Comparison of ENCODE assay signal across 12 cellular contexts in genomic region chr5:88879724-88880123, GRCh38. TPM values are rescaled to one million over a fixed set of nuclear protein-coding genes. Genes with fewer than 3 reads are reported as not detected.
DNase-seq lines count a peak whose midpoint lies in the region; TF ChIP-seq lines count a peak whose summit lies in the region.
"Had no signal": no experiment of that assay in that cellular context is flagged by ENCODE, and none has a peak within 500 bp of the region (broad histone marks: within the 10 kb centered on the region; RNA-seq: fewer than 3 reads in every experiment).

No MANE protein-coding gene starts in this region.

- H3K36me3 Mint-ChIP-seq in brain (no peaks in the 10 kb centered on the region), mesothelial cell of epicardium (no peaks in the 10 kb centered on the region)

- in situ Hi-C loops in mammary epithelial cell (cut with MboI; ENCODE audit: low sequenced_read_pairs in 2 of 2) (no loop called here), transverse colon (cut with MboI; ENCODE audit: low pct_ligation_motif_present in 1 of 4, low pct_unique_long_range_greater_than_20kb in 1 of 4, low sequenced_read_pairs in 3 of 4) (loop anchor here in 2 of 4 donors (10.0 to 25.0 kb wide), 2 partner anchors 142 to 145 kb away; no protein-coding TSS in a partner anchor)

- H3K4me3 ChIP-seq in breast epithelium (peak overlapping the region; percentile 65 to 84 (median 68)), mammary epithelial cell (replicated peaks in 1 of 3; ENCODE audit: insufficient read depth in 1 of 3, low read depth in 2 of 3, low read length in 3 of 3) (no peak overlapping the region), mononuclear cell (ENCODE audit: low read length) (peak overlapping the region; percentile 77), transverse colon (peak overlapping the region in 2 of 4 donors; percentile 7 to 70)

- TF ChIP-seq POLR2A in breast epithelium (IDR thresholded peaks at IDR 0.05) (no peak), transverse colon (IDR thresholded peaks at IDR 0.05) (no peak)

- H3K4me1 Mint-ChIP-seq in brain: peaks cover 66% of the 10 kb centered on the region
- peaks cover 22% of the 10 kb centered on the region for H3K4me1 Mint-ChIP-seq in mesothelial cell of epicardium

- H3K9me3 Mint-ChIP-seq in brain (no peaks in the 10 kb centered on the region), mesothelial cell of epicardium (no peaks in the 10 kb centered on the region)
- H3K9me3 Mint-ChIP-seq: activated T-cell treated with anti-CD3 and anti-CD28 coated beads, Interleukin-2, amount 50 U/mL, for 24 hours had no signal

- H4K20me1 ChIP-seq in mammary epithelial cell (ENCODE audit: insufficient read depth, low read length): no peaks in the 10 kb centered on the region

- WGBS in mammary epithelial cell (ENCODE audit: low coverage, missing lambda C conversion rate): 78% methylated on average over 5 of the region's 5 CpGs
- WGBS in transverse colon (ENCODE audit: low coverage in 1 of 2), 2 donors: 30 to 33% methylated on average over 4 to 5 of the region's 5 CpGs

- no peak overlapping the region for H3K9ac ChIP-seq in mammary epithelial cell (ENCODE audit: insufficient read depth, low read length)

- DNase-seq in breast epithelium (ENCODE audit: low spot score in 2 of 2) (no peak), mammary epithelial cell (no peak), transverse colon (no peak), HuH-7.5 (ENCODE audit: low spot score) (no peak), RWPE1 (ENCODE audit: low spot score) (no peak), mesothelial cell of epicardium (ENCODE audit: low spot score in 2 of 2, unreplicated experiment in 2 of 2) (no peak)
- DNase-seq: activated T-cell treated with anti-CD3 and anti-CD28 coated beads, Interleukin-2, amount 50 U/mL, for 24 hours; KBM-7; NCI-H748 treated with DMSO at 0.1 percent for 48 hours; substantia nigra had no signal

- no peaks in the 10 kb centered on the region for H3K36me3 ChIP-seq in breast epithelium
- no peaks in the 10 kb centered on the region for H3K36me3 ChIP-seq in mammary epithelial cell (ENCODE audit: insufficient read depth, low read length)
- no peaks in the 10 kb centered on the region for H3K36me3 ChIP-seq in transverse colon

- H3K27me3 Mint-ChIP-seq in brain: peaks cover 22% of the 10 kb centered on the region
- peaks cover 15% of the 10 kb centered on the region for H3K27me3 Mint-ChIP-seq in mesothelial cell of epicardium (ENCODE audit: low read depth)

- TF ChIP-seq CTCF in breast epithelium (IDR thresholded peaks at IDR 0.05) (no peak), mammary epithelial cell (conservative IDR thresholded peaks at IDR 0.05 in 1 of 2, IDR thresholded peaks at IDR 0.05 in 1 of 2; ENCODE audit: extremely low read depth in 1 of 2, insufficient read depth in 1 of 2, low read depth in 1 of 2, low read length in 2 of 2) (no peak), brain (conservative IDR thresholded peaks at IDR 0.05) (no peak), transverse colon (IDR thresholded peaks at IDR 0.05) (no peak), RWPE1 (conservative IDR thresholded peaks at IDR 0.05; ENCODE audit: low read depth) (no peak), mesothelial cell of epicardium (IDR thresholded peaks at IDR 0.05; ENCODE audit: unreplicated experiment) (no peak)

- CTCF ChIA-PET in mammary epithelial cell (lab: Charles Lee; ENCODE audit: low non-redundant PET) (no interaction called here), RWPE1 (lab: Yijun Ruan, JAX) (interaction anchor here (0.7 kb wide), 1 partner anchor 53 kb away, joined by 3 read pairs; no protein-coding TSS in a partner anchor)

- H3K27me3 ChIP-seq in breast epithelium (no peaks in the 10 kb centered on the region), mammary epithelial cell (ENCODE audit: insufficient read depth, low read length) (peaks cover 19% of the 10 kb centered on the region), mononuclear cell (ENCODE audit: insufficient read depth, low read length) (no peaks in the 10 kb centered on the region), transverse colon (no peaks in the 10 kb centered on the region)

- H3K4me2 ChIP-seq in mammary epithelial cell (ENCODE audit: insufficient read depth, low read depth, low read length): no peak overlapping the region

- no peak for TF ChIP-seq EP300 in transverse colon (IDR thresholded peaks at IDR 0.05; ENCODE audit: low read depth)

- H3K27ac ChIP-seq in breast epithelium: peak overlapping the region; percentile 27 to 56
- no peak overlapping the region for H3K27ac ChIP-seq in mammary epithelial cell (ENCODE audit: insufficient read depth, low read depth, low read length)
- peak overlapping the region; percentile 83 to 89 (median 89) for H3K27ac ChIP-seq in transverse colon
- H3K27ac ChIP-seq in RWPE1: no peak overlapping the region

- no peaks in the 10 kb centered on the region for H3K79me2 ChIP-seq in mammary epithelial cell (ENCODE audit: insufficient read depth, low read length)

- H3K9me3 ChIP-seq in breast epithelium (no peaks in the 10 kb centered on the region), mammary epithelial cell (replicated peaks; ENCODE audit: insufficient read depth, low read length) (no peaks in the 10 kb centered on the region), mononuclear cell (ENCODE audit: low read depth, low read length) (no peaks in the 10 kb centered on the region), transverse colon (no peaks in the 10 kb centered on the region)

- intact Hi-C loops in breast epithelium (cut with DNase I; ENCODE audit: low total_unique reads) (no loop called here), mammary epithelial cell (cut with micrococcal nuclease) (no loop called here), transverse colon (cut with DNase I; ENCODE audit: low total_unique reads) (loop anchor here (5.0 to 10.0 kb wide), 2 partner anchors 42 to 65 kb away; no protein-coding TSS in a partner anchor)

- H3K4me1 ChIP-seq in breast epithelium (no peaks in the 10 kb centered on the region), mammary epithelial cell (ENCODE audit: insufficient read depth, low read length) (peaks cover 12% of the 10 kb centered on the region), mononuclear cell (ENCODE audit: insufficient read depth, low read length) (peaks cover 17% of the 10 kb centered on the region), transverse colon (peaks cover 6 to 74% (median 33%) of the 10 kb centered on the region in 4 donors)

- dilution Hi-C loops in mammary epithelial cell (cut with HindIII; ENCODE audit: low sequenced_read_pairs): no loop called here

- H2AFZ ChIP-seq in mammary epithelial cell (ENCODE audit: low read depth, low read length): no peak overlapping the region

- H3K4me3 Mint-ChIP-seq in brain (peak overlapping the region; percentile 66 to 95 (median 93)), mesothelial cell of epicardium (no peak overlapping the region)
- H3K4me3 Mint-ChIP-seq: activated T-cell treated with anti-CD3 and anti-CD28 coated beads, Interleukin-2, amount 50 U/mL, for 24 hours had no signal

- BruUV-seq in mammary epithelial cell (replicated peaks; lab: Mats Ljungman, UMichigan): no TSS peak

- H3K27ac Mint-ChIP-seq in brain (peak overlapping the region in 2 of 5 experiments; percentile 70), mesothelial cell of epicardium (no peak overlapping the region)
- H3K27ac Mint-ChIP-seq: activated T-cell treated with anti-CD3 and anti-CD28 coated beads, Interleukin-2, amount 50 U/mL, for 24 hours had no signal

- POLR2A ChIA-PET in RWPE1 (lab: Yijun Ruan, JAX; ENCODE audit: low non-redundant PET): no interaction called here

RNA-seq across cellular contexts. Expression of gene MEF2C, which starts 3.3 kb away (rescaled TPM):
- 10 to 100 TPM; 27.4 to 41.8 (median 32.1) TPM for total RNA-seq in breast epithelium
- 1 to 10 TPM in 1 of 2 donors, not detected in 1; 1.3 TPM for total RNA-seq in mammary epithelial cell
- not detected for polyA plus RNA-seq in mammary epithelial cell
- not detected for polyA minus RNA-seq in mammary epithelial cell
- polyA plus RNA-seq in brain (ENCODE audit: insufficient read depth, low read depth, low replicate concordance): 9.8 TPM
- 30.0 TPM for total RNA-seq in mononuclear cell
- 10 to 100 TPM; 17.3 to 58.0 (median 23.5) TPM for total RNA-seq in transverse colon
- 8.4 to 9.6 TPM (median 9.1 TPM) in 3 replicates for total RNA-seq in mesothelial cell of epicardium

Comparison
In these comparisons a context has a peak if more than half of its experiments do, and no peak if none do; other contexts are left out.
1. H3K27ac ChIP-seq: peak in breast epithelium (2 of 2) and transverse colon (4 of 4); none in mammary epithelial cell (single experiment) and RWPE1 (single experiment).
2. H3K4me3 ChIP-seq: peak in breast epithelium (3 of 3) and mononuclear cell (single experiment); none in mammary epithelial cell (0 of 3).